Comparison of ENCODE assay signal across 6 cellular contexts in genomic region chr11:85256433-85256832, GRCh38.
"Had no signal": no experiment of that assay in that cellular context is flagged by ENCODE, and none has a peak within 500 bp of the region (broad histone marks: within the 10 kb centered on the region; RNA-seq: fewer than 3 reads in every experiment).

No MANE protein-coding gene starts in this region.

- H3K27ac ChIP-seq: HL-60 had no signal

- H3K4me3 ChIP-seq: K562 had no signal

- H3K27me3 Mint-ChIP-seq: IgD-negative memory B cell had no signal

- H3K36me3 Mint-ChIP-seq: IgD-negative memory B cell had no signal

- H3K27ac Mint-ChIP-seq: IgD-negative memory B cell had no signal

- H3K4me3 Mint-ChIP-seq: IgD-negative memory B cell had no signal

- FAIRE-seq: HepG2, HTR-8/SVneo, K562 had no signal

- ATAC-seq: HepG2, K562 had no signal

- DNase-seq: IMR-90 had no signal
